In the genomic region with DNA sequence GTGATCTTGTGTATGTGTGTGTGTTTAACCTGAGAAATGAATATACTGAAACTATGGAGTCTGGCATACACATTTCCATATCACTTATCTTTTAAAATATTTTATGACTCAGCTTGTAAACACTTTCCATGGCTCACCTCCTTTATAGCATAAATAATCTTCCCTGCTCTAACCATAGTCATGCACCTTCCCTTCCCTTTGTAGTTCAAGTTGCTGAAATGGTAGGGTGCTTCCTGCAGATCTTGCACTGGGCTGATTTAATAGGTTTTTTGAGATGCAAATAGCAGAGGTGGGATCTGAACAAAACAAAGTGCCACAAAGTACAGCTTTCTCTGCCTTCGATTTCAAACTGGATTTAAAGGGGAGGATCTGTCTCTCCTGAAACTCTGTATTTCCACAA, we compare ENCODE assay signal across 17 cellular contexts.
"Had no signal": no experiment of that assay in that cellular context is flagged by ENCODE, and none has a peak within 500 bp of the region (broad histone marks: within the 10 kb centered on the region; RNA-seq: fewer than 3 reads in every experiment).

No MANE protein-coding gene starts in this region.

- H3K9ac ChIP-seq: parathyroid adenoma had no signal

- H3K27ac Mint-ChIP-seq: activated CD4-positive, alpha-beta memory T cell treated with anti-CD3 and anti-CD28 coated beads, Interleukin-2, amount 10 ng/mL, durations not matched to agents 7 days and 5 days; activated CD4-positive, alpha-beta T cell treated with anti-CD3 and anti-CD28 coated beads for 36 hours; activated T-helper 1 cell treated with anti-CD3 and anti-CD28 coated beads, Interleukin-12 subunit alpha, Interleukin-12 subunit beta, Interleukin-2, Interleukin-4 antibody, amounts not matched to agents 30 ng/mL and 10 ng/mL and 1 ng/mL, durations not matched to agents 14 hours and 24 hours and 36 hours; naive thymus-derived CD4-positive, alpha-beta T cell; stimulated activated naive CD8-positive, alpha-beta T cell treated with anti-CD3 and anti-CD28 coated beads, Interleukin-15, amount 100 ng/mL, for 72 hours had no signal

- H3K27ac ChIP-seq: cardiac muscle cell, gastrocnemius medialis, heart right ventricle, parathyroid adenoma, uterus had no signal

- DNase-seq: activated CD4-positive, alpha-beta memory T cell treated with anti-CD3 and anti-CD28 coated beads, Interleukin-2, amount 10 ng/mL, durations not matched to agents 7 days and 5 days; activated CD4-positive, alpha-beta T cell treated with anti-CD3 and anti-CD28 coated beads for 36 hours; activated naive CD4-positive, alpha-beta T cell; aorta; gastrocnemius medialis; heart right ventricle; left cardiac atrium; naive thymus-derived CD4-positive, alpha-beta T cell; stimulated activated CD4-positive, alpha-beta T cell treated with anti-CD3 and anti-CD28 coated beads, Interleukin-15, amount 100 ng/mL, for 24 hours; stimulated activated CD4-positive, alpha-beta T cell treated with anti-CD3 and anti-CD28 coated beads, Interleukin-4, amount 100 ng/mL, for 24 hours; stimulated activated naive CD8-positive, alpha-beta T cell treated with anti-CD3 and anti-CD28 coated beads, Interleukin-15, amount 100 ng/mL, for 72 hours; T-helper 9 cell; uterus had no signal

- H3K4me3 ChIP-seq: cardiac muscle cell, gastrocnemius medialis, heart right ventricle, lung, uterus had no signal

- H3K4me1 ChIP-seq: gastrocnemius medialis, heart right ventricle, parathyroid adenoma, uterus had no signal

- H3K36me3 ChIP-seq: cardiac muscle cell, gastrocnemius medialis, heart right ventricle, uterus had no signal

- H3K79me2 ChIP-seq: parathyroid adenoma had no signal

- H3K36me3 Mint-ChIP-seq: naive thymus-derived CD4-positive, alpha-beta T cell had no signal

- H3K27me3 Mint-ChIP-seq: activated CD4-positive, alpha-beta memory T cell treated with anti-CD3 and anti-CD28 coated beads, Interleukin-2, amount 10 ng/mL, durations not matched to agents 7 days and 5 days; activated CD4-positive, alpha-beta T cell treated with anti-CD3 and anti-CD28 coated beads for 36 hours; naive thymus-derived CD4-positive, alpha-beta T cell; stimulated activated naive CD8-positive, alpha-beta T cell treated with anti-CD3 and anti-CD28 coated beads, Interleukin-15, amount 100 ng/mL, for 72 hours had no signal

- H3K27me3 ChIP-seq: cardiac muscle cell, gastrocnemius medialis, heart right ventricle, uterus had no signal

- H2AFZ ChIP-seq: parathyroid adenoma had no signal

- H3K4me3 Mint-ChIP-seq: activated CD4-positive, alpha-beta memory T cell treated with anti-CD3 and anti-CD28 coated beads, Interleukin-2, amount 10 ng/mL, durations not matched to agents 7 days and 5 days; activated CD4-positive, alpha-beta T cell treated with anti-CD3 and anti-CD28 coated beads for 36 hours; activated T-helper 1 cell treated with anti-CD3 and anti-CD28 coated beads, Interleukin-12 subunit alpha, Interleukin-12 subunit beta, Interleukin-2, Interleukin-4 antibody, amounts not matched to agents 30 ng/mL and 10 ng/mL and 1 ng/mL, durations not matched to agents 14 hours and 24 hours and 36 hours; naive thymus-derived CD4-positive, alpha-beta T cell; stimulated activated naive CD8-positive, alpha-beta T cell treated with anti-CD3 and anti-CD28 coated beads, Interleukin-15, amount 100 ng/mL, for 72 hours had no signal

- H3K4me1 Mint-ChIP-seq: activated CD4-positive, alpha-beta memory T cell treated with anti-CD3 and anti-CD28 coated beads, Interleukin-2, amount 10 ng/mL, durations not matched to agents 7 days and 5 days; activated CD4-positive, alpha-beta T cell treated with anti-CD3 and anti-CD28 coated beads for 36 hours; naive thymus-derived CD4-positive, alpha-beta T cell; stimulated activated naive CD8-positive, alpha-beta T cell treated with anti-CD3 and anti-CD28 coated beads, Interleukin-15, amount 100 ng/mL, for 72 hours had no signal

- H3K9me3 ChIP-seq: gastrocnemius medialis, uterus had no signal
